In genomic region chr7:136030867-136031318, GRCh38 we compare ENCODE assay signal across 8 cellular contexts.
DNase-seq lines count a peak whose midpoint lies in the region; ATAC-seq lines count a peak whose summit lies in the region.

No MANE protein-coding gene starts in this region.

- no peaks in the 10 kb centered on the region for H3K27me3 Mint-ChIP-seq in activated naive CD4-positive, alpha-beta T cell treated with anti-CD3 and anti-CD28 coated beads, Interleukin-2, amount 50 U/mL, for 24 hours
- no peaks in the 10 kb centered on the region for H3K27me3 Mint-ChIP-seq in stimulated activated naive CD8-positive, alpha-beta T cell treated with anti-CD3 and anti-CD28 coated beads, Interleukin-15, Interleukin-2, amounts not matched to agents 100 ng/mL and 50 ng/mL, for 24 hours

- H3K9me3 Mint-ChIP-seq in activated naive CD4-positive, alpha-beta T cell treated with anti-CD3 and anti-CD28 coated beads, Interleukin-2, amount 50 U/mL, for 24 hours, result no peaks in the 10 kb centered on the region
- H3K9me3 Mint-ChIP-seq in stimulated activated naive CD8-positive, alpha-beta T cell treated with anti-CD3 and anti-CD28 coated beads, Interleukin-15, Interleukin-2, amounts not matched to agents 100 ng/mL and 50 ng/mL, for 24 hours, result no peaks in the 10 kb centered on the region

- H3K4me3 Mint-ChIP-seq in activated naive CD4-positive, alpha-beta T cell treated with anti-CD3 and anti-CD28 coated beads, Interleukin-2, amount 50 U/mL, for 24 hours, result no peak overlapping the region
- peak overlapping the region; percentile 8 for H3K4me3 Mint-ChIP-seq in stimulated activated naive CD8-positive, alpha-beta T cell treated with anti-CD3 and anti-CD28 coated beads, Interleukin-15, Interleukin-2, amounts not matched to agents 100 ng/mL and 50 ng/mL, for 24 hours

- peak overlapping the region; percentile 20 for H3K27ac Mint-ChIP-seq in activated naive CD4-positive, alpha-beta T cell treated with anti-CD3 and anti-CD28 coated beads, Interleukin-2, amount 50 U/mL, for 24 hours
- H3K27ac Mint-ChIP-seq in stimulated activated naive CD8-positive, alpha-beta T cell treated with anti-CD3 and anti-CD28 coated beads, Interleukin-15, Interleukin-2, amounts not matched to agents 100 ng/mL and 50 ng/mL, for 24 hours, result peak overlapping the region; percentile 47

- DNase-seq in activated naive CD4-positive, alpha-beta T cell (lab: John Stamatoyannopoulos, UW), result no peak
- DNase-seq in DMS53 (lab: John Stamatoyannopoulos, UW), result no peak
- no peak for DNase-seq in inferior parietal cortex (ENCODE audit: extremely low spot score)
- no peak for DNase-seq in NCI-H1105 treated with DMSO at 0.1 percent for 48 hours (lab: John Stamatoyannopoulos, UW)

- H3K36me3 Mint-ChIP-seq in activated naive CD4-positive, alpha-beta T cell treated with anti-CD3 and anti-CD28 coated beads, Interleukin-2, amount 50 U/mL, for 24 hours, result peaks cover 8% of the 10 kb centered on the region
- H3K36me3 Mint-ChIP-seq in stimulated activated naive CD8-positive, alpha-beta T cell treated with anti-CD3 and anti-CD28 coated beads, Interleukin-15, Interleukin-2, amounts not matched to agents 100 ng/mL and 50 ng/mL, for 24 hours (ENCODE audit: low read depth), result peaks cover 14% of the 10 kb centered on the region

- ATAC-seq in HG02623 (IDR thresholded peaks at IDR 0.05; ENCODE audit: unreplicated experiment) (peak; percentile 80), HG03521 (IDR thresholded peaks at IDR 0.05; ENCODE audit: unreplicated experiment) (peak; percentile 67)

- H3K4me1 Mint-ChIP-seq in activated naive CD4-positive, alpha-beta T cell treated with anti-CD3 and anti-CD28 coated beads, Interleukin-2, amount 50 U/mL, for 24 hours, result peaks cover 13% of the 10 kb centered on the region
- peaks cover 27% of the 10 kb centered on the region for H3K4me1 Mint-ChIP-seq in stimulated activated naive CD8-positive, alpha-beta T cell treated with anti-CD3 and anti-CD28 coated beads, Interleukin-15, Interleukin-2, amounts not matched to agents 100 ng/mL and 50 ng/mL, for 24 hours (ENCODE audit: low read depth)
